Comparison of ENCODE assay signal across 13 cellular contexts in the genomic region with DNA sequence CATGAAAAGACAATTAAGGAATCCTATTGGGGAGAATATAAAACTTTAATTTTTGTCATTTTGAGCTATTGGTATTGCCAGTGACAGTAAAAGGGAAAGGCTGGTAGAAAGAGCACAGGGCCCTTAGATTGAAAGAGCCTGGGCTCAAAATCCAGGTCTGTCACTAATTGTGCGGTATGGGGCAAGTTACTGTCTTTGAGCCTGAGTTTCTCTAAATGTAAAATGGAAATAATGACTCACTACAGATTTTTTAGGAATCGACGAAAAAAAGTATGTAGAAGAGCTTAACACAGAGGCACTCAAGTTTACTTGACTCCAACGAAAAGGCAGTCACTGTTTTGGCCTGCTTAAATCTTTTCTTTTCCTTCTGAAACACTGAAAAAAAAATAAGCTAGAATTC. TPM values are rescaled to one million over a fixed set of nuclear protein-coding genes. Genes with fewer than 3 reads are reported as not detected.
DNase-seq lines count a peak whose midpoint lies in the region; ATAC-seq and TF ChIP-seq lines count a peak whose summit lies in the region.
"Had no signal": no experiment of that assay in that cellular context is flagged by ENCODE, and none has a peak within 500 bp of the region (broad histone marks: within the 10 kb centered on the region; RNA-seq: fewer than 3 reads in every experiment).

No MANE protein-coding gene starts in this region.

- CTCF ChIA-PET in activated CD4-positive, alpha-beta T cell treated with anti-CD3 and anti-CD28 coated beads, Interleukin-2, amount 10 ng/mL, durations not matched to agents 7 days and 5 days (lab: Charles Lee): interaction anchor here (1.0 to 3.2 kb wide), 9 partner anchors 8 to 36 kb away, joined by 3 to 13 read pairs (median 6); partner anchors contain the start of gene ANKRD12

- no peak overlapping the region for H3K4me3 ChIP-seq in suprapubic skin
- no peak overlapping the region for H3K4me3 ChIP-seq in right atrium auricular region
- H3K4me3 ChIP-seq in Karpas-422 (ENCODE audit: low read length): no peak overlapping the region
- H3K4me3 ChIP-seq: lower lobe of right lung had no signal

- peaks cover 100% of the 10 kb centered on the region for H3K79me2 ChIP-seq in Karpas-422 (ENCODE audit: low read length)

- H3K4me1 ChIP-seq in suprapubic skin: peaks cover 88% of the 10 kb centered on the region
- peaks cover 0 to 70% of the 10 kb centered on the region in 2 donors for H3K4me1 ChIP-seq in right atrium auricular region
- peaks cover 45% of the 10 kb centered on the region for H3K4me1 ChIP-seq in Karpas-422 (ENCODE audit: low read length)

- no peak for TF ChIP-seq CTCF in suprapubic skin (IDR thresholded peaks at IDR 0.05)
- TF ChIP-seq CTCF in right atrium auricular region (IDR thresholded peaks at IDR 0.05): no peak

- H3K36me3 Mint-ChIP-seq in activated CD4-positive, alpha-beta T cell treated with anti-CD3 and anti-CD28 coated beads, Interleukin-2, amount 10 ng/mL, durations not matched to agents 7 days and 5 days (ENCODE audit: low read depth): peaks cover 66% of the 10 kb centered on the region
- H3K36me3 Mint-ChIP-seq in activated naive CD4-positive, alpha-beta T cell treated with anti-CD3 and anti-CD28 coated beads, Interleukin-2, amount 50 U/mL, for 72 hours: peaks cover 20 to 86% of the 10 kb centered on the region in 2 donors

- H3K27ac ChIP-seq in suprapubic skin (peak overlapping the region; percentile 41), right atrium auricular region (peak overlapping the region in 1 of 2 donors; percentile 20), Karpas-422 (ENCODE audit: low read length) (no peak overlapping the region)
- H3K27ac ChIP-seq: lower lobe of right lung had no signal

- H3K4me1 Mint-ChIP-seq in activated CD4-positive, alpha-beta T cell treated with anti-CD3 and anti-CD28 coated beads, Interleukin-2, amount 10 ng/mL, durations not matched to agents 7 days and 5 days: peaks cover 81% of the 10 kb centered on the region

- H4K20me1 ChIP-seq in Karpas-422 (ENCODE audit: insufficient read depth, low read depth, low read length): peaks cover 47% of the 10 kb centered on the region

- no peak overlapping the region for H3K4me2 ChIP-seq in Karpas-422 (ENCODE audit: low read depth, low read length, poor library complexity, severe bottlenecking)

- H3K27me3 Mint-ChIP-seq in activated CD4-positive, alpha-beta T cell treated with anti-CD3 and anti-CD28 coated beads, Interleukin-2, amount 10 ng/mL, durations not matched to agents 7 days and 5 days: no peaks in the 10 kb centered on the region

- H3K9ac ChIP-seq in Karpas-422 (ENCODE audit: low read length): no peak overlapping the region

- H3K9me3 ChIP-seq in suprapubic skin (no peaks in the 10 kb centered on the region), right atrium auricular region (no peaks in the 10 kb centered on the region), Karpas-422 (ENCODE audit: low read length) (no peaks in the 10 kb centered on the region)
- H3K9me3 ChIP-seq: lower lobe of right lung had no signal

- POLR2A ChIA-PET in activated CD4-positive, alpha-beta T cell treated with anti-CD3 and anti-CD28 coated beads, Interleukin-2, amount 10 ng/mL, durations not matched to agents 7 days and 5 days (lab: Charles Lee): interaction anchor here (0.6 kb wide), 3 partner anchors 19 to 42 kb away, joined by 3 to 6 read pairs (median 3); no protein-coding TSS in a partner anchor

- ATAC-seq in activated naive CD4-positive, alpha-beta T cell treated with anti-CD3 and anti-CD28 coated beads, Interleukin-2, amount 50 U/mL, for 72 hours: peak; percentile 60 to 69
- ATAC-seq in left lobe of liver (peak; percentile 32), GM18867 (IDR thresholded peaks at IDR 0.05; ENCODE audit: unreplicated experiment) (no peak)
- ATAC-seq: lower lobe of right lung had no signal

- H3K9me3 Mint-ChIP-seq in activated CD4-positive, alpha-beta T cell treated with anti-CD3 and anti-CD28 coated beads, Interleukin-2, amount 10 ng/mL, durations not matched to agents 7 days and 5 days: no peaks in the 10 kb centered on the region
- no peaks in the 10 kb centered on the region for H3K9me3 Mint-ChIP-seq in activated naive CD4-positive, alpha-beta T cell treated with anti-CD3 and anti-CD28 coated beads, Interleukin-2, amount 50 U/mL, for 72 hours

- TF ChIP-seq EP300 in suprapubic skin (IDR thresholded peaks at IDR 0.05): no peak

- H3K36me3 ChIP-seq in suprapubic skin (no peaks in the 10 kb centered on the region), right atrium auricular region (no peaks in the 10 kb centered on the region), Karpas-422 (ENCODE audit: insufficient read depth, low read length) (peaks cover 72% of the 10 kb centered on the region)
- H3K36me3 ChIP-seq: lower lobe of right lung had no signal

- H3K4me3 Mint-ChIP-seq in activated CD4-positive, alpha-beta T cell treated with anti-CD3 and anti-CD28 coated beads, Interleukin-2, amount 10 ng/mL, durations not matched to agents 7 days and 5 days: peak overlapping the region; percentile 4

- H3K27ac Mint-ChIP-seq in activated CD4-positive, alpha-beta T cell treated with anti-CD3 and anti-CD28 coated beads, Interleukin-2, amount 10 ng/mL, durations not matched to agents 7 days and 5 days: no peak overlapping the region
- peak overlapping the region; percentile 76 to 93 for H3K27ac Mint-ChIP-seq in activated naive CD4-positive, alpha-beta T cell treated with anti-CD3 and anti-CD28 coated beads, Interleukin-2, amount 50 U/mL, for 72 hours

- H3K27me3 ChIP-seq in suprapubic skin (no peaks in the 10 kb centered on the region), right atrium auricular region (no peaks in the 10 kb centered on the region), Karpas-422 (ENCODE audit: low read length) (no peaks in the 10 kb centered on the region)

- WGBS in suprapubic skin: 35% methylated on average over 4 of the region's 4 CpGs

- no peak overlapping the region for H2AFZ ChIP-seq in Karpas-422 (ENCODE audit: low read length)

- no peaks in the 10 kb centered on the region for H3K9me2 ChIP-seq in Karpas-422 (replicated peaks; ENCODE audit: insufficient read depth, low read length)

- TF ChIP-seq POLR2A in suprapubic skin (IDR thresholded peaks at IDR 0.05): no peak

- DNase-seq in activated CD4-positive, alpha-beta T cell treated with anti-CD3 and anti-CD28 coated beads, Interleukin-2, amount 10 ng/mL, durations not matched to agents 7 days and 5 days: no peak
- DNase-seq in activated CD4-positive, alpha-beta T cell treated with anti-CD3 and anti-CD28 coated beads for 48 hours: no peak
- DNase-seq in activated naive CD4-positive, alpha-beta T cell treated with anti-CD3 and anti-CD28 coated beads, Interleukin-2, amount 50 U/mL, for 72 hours (ENCODE audit: low spot score in 2 of 2): no peak
- no peak for DNase-seq in left lobe of liver (ENCODE audit: low spot score)
- no peak for DNase-seq in suprapubic skin (ENCODE audit: low spot score in 2 of 2)
- DNase-seq in right atrium auricular region (ENCODE audit: low spot score): no peak
- DNase-seq in Karpas-422: no peak
- DNase-seq: ACHN; activated CD4-positive, CD25-positive, alpha-beta regulatory T cell treated with anti-CD3 and anti-CD28 coated beads, Interleukin-2, amount 50 U/mL, for 72 hours; lower lobe of right lung; NCI-H524; stimulated activated CD4-positive, alpha-beta T cell treated with anti-CD3 and anti-CD28 coated beads, Interleukin-4, amount 100 ng/mL, for 24 hours had no signal

RNA-seq across cellular contexts. Expression of gene NDUFV2, which starts 7.0 kb away (rescaled TPM):
- total RNA-seq in activated CD4-positive, alpha-beta T cell treated with anti-CD3 and anti-CD28 coated beads, Interleukin-2, amount 10 ng/mL, durations not matched to agents 7 days and 5 days: 100 to 1,000 TPM; 177 to 185 TPM
- 100 to 1,000 TPM; 311 to 402 TPM for total RNA-seq in activated naive CD4-positive, alpha-beta T cell treated with anti-CD3 and anti-CD28 coated beads, Interleukin-2, amount 50 U/mL, for 72 hours
- total RNA-seq in left lobe of liver (151 TPM), suprapubic skin (100 to 1,000 TPM; 107 to 137 (median 124) TPM), right atrium auricular region (100 to 1,000 TPM; 167 to 225 TPM)
- total RNA-seq in Karpas-422 (2014; rRNA removed; shearing (Covaris generic); ENCODE audit: low replicate concordance): 88.7 and 139 TPM in 2 replicates

RNA-seq across cellular contexts. Expression of gene ANKRD12, which starts 27.1 kb away (rescaled TPM):
- total RNA-seq in activated CD4-positive, alpha-beta T cell treated with anti-CD3 and anti-CD28 coated beads, Interleukin-2, amount 10 ng/mL, durations not matched to agents 7 days and 5 days: 100 to 1,000 TPM in 1 of 2 experiments, 10 to 100 TPM in 1; 79.4 to 107 TPM
- 10 to 100 TPM; 63.7 to 72.3 TPM for total RNA-seq in activated naive CD4-positive, alpha-beta T cell treated with anti-CD3 and anti-CD28 coated beads, Interleukin-2, amount 50 U/mL, for 72 hours
- 15.0 TPM for total RNA-seq in left lobe of liver
- total RNA-seq in suprapubic skin: 100 to 1,000 TPM in 1 of 4 donors, 10 to 100 TPM in 3; 41.0 to 107 (median 60.8) TPM
- 10 to 100 TPM; 22.3 to 32.3 TPM for total RNA-seq in right atrium auricular region
- 16.8 and 23.4 TPM in 2 replicates for total RNA-seq in Karpas-422 (2014; rRNA removed; shearing (Covaris generic); ENCODE audit: low replicate concordance)
